In genomic region chr9:35689601-35690446, GRCh38 we compare ENCODE assay signal across 8 cellular contexts. TPM values are rescaled to one million over a fixed set of nuclear protein-coding genes. Genes with fewer than 3 reads are reported as not detected.
DNase-seq lines count a peak whose midpoint lies in the region; ATAC-seq and TF ChIP-seq lines count a peak whose summit lies in the region.

Gene TPM2 (minus strand): TSS chr9:35689925. CDS start chr9:35689817, 108 bp downstream.

- no peaks in the 10 kb centered on the region for H3K9me3 Mint-ChIP-seq in T-helper 2 cell treated with Interferon-gamma antibody and Interleukin-4, amounts not matched to agents 5 μg/mL and 100 μg/mL, for 36 hours
- H3K9me3 Mint-ChIP-seq in activated CD8-positive, alpha-beta T cell treated with anti-CD3 and anti-CD28 coated beads for 36 hours = no peaks in the 10 kb centered on the region

- H3K4me2 ChIP-seq in osteoblast (ENCODE audit: insufficient read depth, low read length) = peak within 1 kb of the TSS; percentile 100

- H2AFZ ChIP-seq in osteoblast (ENCODE audit: low read length) = no peak within 1 kb of the TSS

- CTCF ChIA-PET in activated CD8-positive, alpha-beta T cell treated with anti-CD3 and anti-CD28 coated beads for 36 hours (lab: Charles Lee) = interaction anchor here (1.3 to 12.7 kb wide), 6 partner anchors 24 to 86 kb away, joined by 3 to 313 read pairs (median 6); partner anchors contain the start of genes ARHGEF39, CA9, CCDC107 and CREB3

- H3K27ac ChIP-seq in osteoblast (ENCODE audit: low read depth, low read length) = peak within 1 kb of the TSS; percentile 87

- H4K20me1 ChIP-seq in osteoblast (ENCODE audit: insufficient read depth, low read length) = peaks cover 49% of the 10 kb centered on the region

- no peak for DNase-seq in T-helper 2 cell treated with Interferon-gamma antibody and Interleukin-4, amounts not matched to agents 5 μg/mL and 100 μg/mL, for 36 hours (ENCODE audit: low spot score)
- DNase-seq in T-helper 2 cell (no peak), glomerular endothelial cell (ENCODE audit: extremely low read depth, low read depth, low spot score) (no peak), osteoblast (ENCODE audit: insufficient read length, low spot score, missing footprints) (peak; percentile 96)
- DNase-seq in activated CD8-positive, alpha-beta T cell treated with anti-CD3 and anti-CD28 coated beads for 36 hours = no peak
- DNase-seq in stimulated activated CD8-positive, alpha-beta memory T cell treated with anti-CD3 and anti-CD28 coated beads, Interleukin-4, amount 100 ng/mL, for 48 hours = no peak

- H3K27me3 ChIP-seq in osteoblast (ENCODE audit: insufficient read depth, low read length) = no peaks in the 10 kb centered on the region

- H3K4me3 Mint-ChIP-seq in T-helper 2 cell treated with Interferon-gamma antibody and Interleukin-4, amounts not matched to agents 5 μg/mL and 100 μg/mL, for 36 hours = peak within 1 kb of the TSS; percentile 84
- H3K4me3 Mint-ChIP-seq in activated CD8-positive, alpha-beta T cell treated with anti-CD3 and anti-CD28 coated beads for 36 hours = peak within 1 kb of the TSS; percentile 72

- H3K9me3 ChIP-seq in osteoblast (ENCODE audit: low read depth, low read length) = no peaks in the 10 kb centered on the region

- H3K4me1 ChIP-seq in osteoblast (ENCODE audit: insufficient read depth, low read length) = peaks cover 39% of the 10 kb centered on the region

- H3K27me3 Mint-ChIP-seq in T-helper 2 cell treated with Interferon-gamma antibody and Interleukin-4, amounts not matched to agents 5 μg/mL and 100 μg/mL, for 36 hours (ENCODE audit: low read depth) = no peaks in the 10 kb centered on the region
- H3K27me3 Mint-ChIP-seq in activated CD8-positive, alpha-beta T cell treated with anti-CD3 and anti-CD28 coated beads for 36 hours = no peaks in the 10 kb centered on the region

- no peak for TF ChIP-seq CTCF in activated CD8-positive, alpha-beta T cell treated with anti-CD3 and anti-CD28 coated beads for 36 hours (IDR thresholded peaks at IDR 0.05)
- TF ChIP-seq CTCF in osteoblast (IDR thresholded peaks at IDR 0.05; ENCODE audit: extremely low read depth, low read depth, low read length) = no peak

- H3K27ac Mint-ChIP-seq in T-helper 2 cell treated with Interferon-gamma antibody and Interleukin-4, amounts not matched to agents 5 μg/mL and 100 μg/mL, for 36 hours = no peak within 1 kb of the TSS
- peak within 1 kb of the TSS; percentile 55 for H3K27ac Mint-ChIP-seq in activated CD8-positive, alpha-beta T cell treated with anti-CD3 and anti-CD28 coated beads for 36 hours

- peak within 1 kb of the TSS; percentile 93 for H3K4me3 ChIP-seq in osteoblast (ENCODE audit: insufficient read depth, low read length)

- peaks cover 13% of the 10 kb centered on the region for H3K4me1 Mint-ChIP-seq in T-helper 2 cell treated with Interferon-gamma antibody and Interleukin-4, amounts not matched to agents 5 μg/mL and 100 μg/mL, for 36 hours (ENCODE audit: low read depth)
- peaks cover 18% of the 10 kb centered on the region for H3K4me1 Mint-ChIP-seq in activated CD8-positive, alpha-beta T cell treated with anti-CD3 and anti-CD28 coated beads for 36 hours (ENCODE audit: low read depth)

- POLR2A ChIA-PET in activated CD8-positive, alpha-beta T cell treated with anti-CD3 and anti-CD28 coated beads for 36 hours (lab: Charles Lee) = interaction anchor here (0.6 to 3.0 kb wide), 4 partner anchors 25 to 70 kb away, joined by 3 to 12 read pairs (median 8); partner anchors contain the start of genes ARHGEF39, CCDC107 and RMRP

- intact Hi-C loops in activated CD8-positive, alpha-beta T cell treated with anti-CD3 and anti-CD28 coated beads for 36 hours (cut with micrococcal nuclease) = no loop called here

- peaks cover 38% of the 10 kb centered on the region for H3K36me3 ChIP-seq in osteoblast (ENCODE audit: insufficient read depth, low read length)

- ATAC-seq in activated CD8-positive, alpha-beta T cell treated with anti-CD3 and anti-CD28 coated beads for 36 hours = no peak
- ATAC-seq in HG03432 (IDR thresholded peaks at IDR 0.05; ENCODE audit: unreplicated experiment) = no peak
- ATAC-seq in GM18520 (IDR thresholded peaks at IDR 0.05; ENCODE audit: unreplicated experiment) = no peak

- no peaks in the 10 kb centered on the region for H3K36me3 Mint-ChIP-seq in T-helper 2 cell treated with Interferon-gamma antibody and Interleukin-4, amounts not matched to agents 5 μg/mL and 100 μg/mL, for 36 hours (ENCODE audit: low read depth)
- no peaks in the 10 kb centered on the region for H3K36me3 Mint-ChIP-seq in activated CD8-positive, alpha-beta T cell treated with anti-CD3 and anti-CD28 coated beads for 36 hours (ENCODE audit: low read depth)

- H3K79me2 ChIP-seq in osteoblast (ENCODE audit: insufficient read depth, low read length) = peaks cover 48% of the 10 kb centered on the region

RNA-seq across cellular contexts. Expression of gene TPM2, which starts in this region (rescaled TPM):
- 1 to 10 TPM; 4.8 to 5.3 TPM for total RNA-seq in activated CD8-positive, alpha-beta T cell treated with anti-CD3 and anti-CD28 coated beads for 36 hours
- total RNA-seq in glomerular endothelial cell (290 and 300 TPM in 2 replicates), osteoblast (911 and 946 TPM in 2 replicates)

Comparison
In these comparisons a context has a peak if more than half of its experiments do, and no peak if none do; other contexts are left out.
1. RNA of gene TPM2 (total RNA-seq): 911 to 946 TPM in osteoblast and 290 to 300 TPM in glomerular endothelial cell; 4.8 to 5.3 TPM in activated CD8-positive, alpha-beta T cell treated with anti-CD3 and anti-CD28 coated beads for 36 hours; every median in the first group is over 10 times any median in the second.